ENCODE assay signal across 13 cellular contexts in the genomic region with DNA sequence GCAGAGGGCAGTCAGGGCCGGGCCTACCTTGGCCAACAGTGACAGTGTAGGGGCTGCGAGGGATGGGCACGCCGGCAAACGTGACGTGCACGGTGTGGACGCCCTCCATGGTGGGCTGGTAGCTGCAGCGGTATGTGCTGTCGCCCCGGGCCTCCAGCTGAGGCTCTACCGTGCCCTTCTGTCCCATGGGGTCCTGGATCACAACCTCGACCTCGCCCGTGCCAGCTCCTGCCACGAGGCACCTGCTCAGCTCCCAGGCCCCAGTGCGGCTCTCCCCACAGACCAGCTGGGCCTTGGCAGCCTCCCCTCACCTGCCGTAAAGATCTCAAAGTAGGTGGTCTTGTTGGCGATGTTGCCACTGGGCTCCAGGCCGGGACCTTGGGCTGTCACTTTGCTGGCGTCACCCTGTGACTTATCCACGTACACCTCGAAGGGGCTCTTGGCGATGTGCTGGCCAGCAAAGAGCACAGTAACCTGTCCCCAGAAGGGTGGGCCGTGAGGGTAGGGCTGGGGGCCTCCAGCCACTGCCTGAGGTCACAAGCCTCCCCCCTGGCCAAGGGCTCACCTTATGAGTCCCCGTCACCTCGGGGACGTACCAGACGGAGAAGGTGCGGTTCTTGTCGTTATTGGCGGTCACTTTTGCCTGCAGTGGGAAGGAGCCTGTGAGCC. TPM values are rescaled to one million over a fixed set of nuclear protein-coding genes. Genes with fewer than 3 reads are reported as not detected.
DNase-seq lines count a peak whose midpoint lies in the region; ATAC-seq, FAIRE-seq and TF ChIP-seq lines count a peak whose summit lies in the region.
"Had no signal": no experiment of that assay in that cellular context is flagged by ENCODE, and none has a peak within 500 bp of the region (broad histone marks: within the 10 kb centered on the region; RNA-seq: fewer than 3 reads in every experiment).

No MANE protein-coding gene starts in this region.

- no peak for DNase-seq in stimulated activated naive CD8-positive, alpha-beta T cell treated with anti-CD3 and anti-CD28 coated beads, Interleukin-15, Interleukin-2, amounts not matched to agents 100 U/mL and 50 U/mL, for 24 hours
- DNase-seq in chondrocyte (ENCODE audit: low spot score) (no peak), neural crest cell (ENCODE audit: low read depth, low spot score) (no peak), hepatocyte (ENCODE audit: low spot score) (no peak), G401 (ENCODE audit: low spot score) (no peak), RCC 7860 (ENCODE audit: low spot score) (no peak), midbrain (lab: John Stamatoyannopoulos, UW) (no peak)
- DNase-seq: DMS79, foreskin melanocyte, left colon had no signal

- H3K27ac ChIP-seq in hepatocyte = no peak overlapping the region
- H3K27ac ChIP-seq: SJSA1 had no signal

- no peak overlapping the region for H3K4me2 ChIP-seq in hepatocyte

- TF ChIP-seq CTCF in chondrocyte (IDR thresholded peaks at IDR 0.05) = no peak
- no peak for TF ChIP-seq CTCF in neural crest cell (conservative IDR thresholded peaks at IDR 0.05)
- no peak for TF ChIP-seq CTCF in hepatocyte (IDR thresholded peaks at IDR 0.05; ENCODE audit: poor library complexity)

- H3K36me3 Mint-ChIP-seq in stimulated activated naive CD8-positive, alpha-beta T cell treated with anti-CD3 and anti-CD28 coated beads, Interleukin-15, Interleukin-2, amounts not matched to agents 100 ng/mL and 50 ng/mL, for 24 hours (ENCODE audit: low read depth) = peaks cover 24% of the 10 kb centered on the region
- H3K36me3 Mint-ChIP-seq in chondrocyte (ENCODE audit: low read depth) (peaks cover 20% of the 10 kb centered on the region), neural crest cell (ENCODE audit: low read depth) (peaks cover 9% of the 10 kb centered on the region)

- in situ Hi-C loops in G401 (cut with HindIII; ENCODE audit: low sequenced_read_pairs) = no loop called here

- peak overlapping the region; percentile 40 for H3K27ac Mint-ChIP-seq in stimulated activated naive CD8-positive, alpha-beta T cell treated with anti-CD3 and anti-CD28 coated beads, Interleukin-15, Interleukin-2, amounts not matched to agents 100 ng/mL and 50 ng/mL, for 24 hours
- H3K27ac Mint-ChIP-seq in chondrocyte (ENCODE audit: unreplicated experiment) (peak overlapping the region; percentile 32), neural crest cell (ENCODE audit: unreplicated experiment) (no peak overlapping the region)

- peaks cover 8% of the 10 kb centered on the region for H3K4me1 ChIP-seq in hepatocyte (ENCODE audit: insufficient read depth)

- H3K36me3 ChIP-seq in hepatocyte (replicated peaks; ENCODE audit: insufficient read depth, low read depth) = no peaks in the 10 kb centered on the region

- no peaks in the 10 kb centered on the region for H3K9me3 Mint-ChIP-seq in stimulated activated naive CD8-positive, alpha-beta T cell treated with anti-CD3 and anti-CD28 coated beads, Interleukin-15, Interleukin-2, amounts not matched to agents 100 ng/mL and 50 ng/mL, for 24 hours
- H3K9me3 Mint-ChIP-seq in chondrocyte (ENCODE audit: low read depth) (no peaks in the 10 kb centered on the region), neural crest cell (no peaks in the 10 kb centered on the region)

- no peaks in the 10 kb centered on the region for H3K27me3 Mint-ChIP-seq in stimulated activated naive CD8-positive, alpha-beta T cell treated with anti-CD3 and anti-CD28 coated beads, Interleukin-15, Interleukin-2, amounts not matched to agents 100 ng/mL and 50 ng/mL, for 24 hours
- no peaks in the 10 kb centered on the region for H3K27me3 Mint-ChIP-seq in chondrocyte (ENCODE audit: low read depth)
- peaks cover 9% of the 10 kb centered on the region for H3K27me3 Mint-ChIP-seq in neural crest cell (ENCODE audit: low read depth)

- 92% methylated on average over 29 of the region's 32 CpGs for WGBS in hepatocyte (ENCODE audit: low lambda C conversion rate, missing lambda C conversion rate)

- no peak overlapping the region for H3K4me3 ChIP-seq in hepatocyte
- H3K4me3 ChIP-seq: SJSA1 had no signal

- FAIRE-seq in RCC 7860 (lab: Jason Lieb, UNC) = no peak
- FAIRE-seq: urothelium cell line had no signal

- H3K9me3 ChIP-seq in hepatocyte (ENCODE audit: low read depth) = no peaks in the 10 kb centered on the region
- H3K9me3 ChIP-seq: SJSA1 had no signal

- H4K20me1 ChIP-seq in hepatocyte (ENCODE audit: insufficient read depth, poor library complexity, severe bottlenecking) = peaks cover 11% of the 10 kb centered on the region

- no peak for ATAC-seq in stimulated activated naive CD8-positive, alpha-beta T cell treated with anti-CD3 and anti-CD28 coated beads, Interleukin-15, Interleukin-2, amounts not matched to agents 100 U/mL and 50 U/mL, for 24 hours
- ATAC-seq: left colon had no signal

- no peaks in the 10 kb centered on the region for H3K27me3 ChIP-seq in hepatocyte
- H3K27me3 ChIP-seq: SJSA1 had no signal

- peaks cover 18% of the 10 kb centered on the region for H3K4me1 Mint-ChIP-seq in stimulated activated naive CD8-positive, alpha-beta T cell treated with anti-CD3 and anti-CD28 coated beads, Interleukin-15, Interleukin-2, amounts not matched to agents 100 ng/mL and 50 ng/mL, for 24 hours (ENCODE audit: low read depth)
- H3K4me1 Mint-ChIP-seq in chondrocyte (ENCODE audit: low read depth) = peaks cover 31% of the 10 kb centered on the region
- no peaks in the 10 kb centered on the region for H3K4me1 Mint-ChIP-seq in neural crest cell

- H3K79me2 ChIP-seq in hepatocyte = peaks cover 32% of the 10 kb centered on the region

- H3K4me3 Mint-ChIP-seq in stimulated activated naive CD8-positive, alpha-beta T cell treated with anti-CD3 and anti-CD28 coated beads, Interleukin-15, Interleukin-2, amounts not matched to agents 100 ng/mL and 50 ng/mL, for 24 hours = no peak overlapping the region
- peak overlapping the region; percentile 44 for H3K4me3 Mint-ChIP-seq in chondrocyte (ENCODE audit: unreplicated experiment)
- peak overlapping the region; percentile 38 for H3K4me3 Mint-ChIP-seq in neural crest cell

- H3K9me2 ChIP-seq in hepatocyte (replicated peaks; ENCODE audit: insufficient read depth) = no peaks in the 10 kb centered on the region

- H2AFZ ChIP-seq in hepatocyte = no peak overlapping the region

RNA-seq across cellular contexts. Expression of gene FLNA, which starts 8.3 kb away (rescaled TPM):
- total RNA-seq in chondrocyte = 1,923 to 4,327 TPM (median 4,325 TPM) in 3 replicates
- 786 and 809 TPM in 2 replicates for total RNA-seq in neural crest cell
- 220 and 396 TPM in 2 replicates for total RNA-seq in hepatocyte
- 468 and 471 TPM in 2 replicates for polyA plus RNA-seq in hepatocyte
- total RNA-seq in G401 (2014; rRNA removed; shearing (Covaris generic)) = 811 and 832 TPM in 2 replicates

RNA-seq across cellular contexts. Expression of gene EMD, which starts 13.0 kb away (rescaled TPM):
- total RNA-seq in chondrocyte (66.3 to 81.7 TPM (median 81.1 TPM) in 3 replicates), neural crest cell (54.3 and 56.8 TPM in 2 replicates), hepatocyte (34.2 and 39.4 TPM in 2 replicates)
- 61.0 and 65.7 TPM in 2 replicates for polyA plus RNA-seq in hepatocyte
- total RNA-seq in G401 (2014; rRNA removed; shearing (Covaris generic)) = 49.8 and 72.5 TPM in 2 replicates

RNA-seq across cellular contexts. Expression of gene RPL10, which starts 32.0 kb away (rescaled TPM):
- total RNA-seq in chondrocyte = 1,847 to 2,160 TPM (median 2,120 TPM) in 3 replicates
- 2,853 and 2,857 TPM in 2 replicates for total RNA-seq in neural crest cell
- total RNA-seq in hepatocyte = 4,114 and 4,460 TPM in 2 replicates
- polyA plus RNA-seq in hepatocyte = 1,206 and 1,210 TPM in 2 replicates
- 2,883 and 3,419 TPM in 2 replicates for total RNA-seq in G401 (2014; rRNA removed; shearing (Covaris generic))

RNA-seq across cellular contexts. Expression of gene DNASE1L1, which starts 42.9 kb away (rescaled TPM):
- 39.4 to 44.5 TPM (median 40.8 TPM) in 3 replicates for total RNA-seq in chondrocyte
- 9.3 and 11.5 TPM in 2 replicates for total RNA-seq in neural crest cell
- total RNA-seq in hepatocyte = 36.1 and 39.7 TPM in 2 replicates
- polyA plus RNA-seq in hepatocyte = 22.3 and 22.6 TPM in 2 replicates
- total RNA-seq in G401 (2014; rRNA removed; shearing (Covaris generic)) = 20.5 and 41.3 TPM in 2 replicates

RNA-seq across cellular contexts. Expression of gene TAFAZZIN, which starts 45.2 kb away (rescaled TPM):
- total RNA-seq in chondrocyte = 33.4 to 39.1 TPM (median 38.7 TPM) in 3 replicates
- total RNA-seq in neural crest cell = 45.7 and 47.1 TPM in 2 replicates
- total RNA-seq in hepatocyte = 25.0 and 26.7 TPM in 2 replicates
- 41.3 and 69.6 TPM in 2 replicates for polyA plus RNA-seq in hepatocyte
- 16.9 and 39.4 TPM in 2 replicates for total RNA-seq in G401 (2014; rRNA removed; shearing (Covaris generic))
